In the genomic region with DNA sequence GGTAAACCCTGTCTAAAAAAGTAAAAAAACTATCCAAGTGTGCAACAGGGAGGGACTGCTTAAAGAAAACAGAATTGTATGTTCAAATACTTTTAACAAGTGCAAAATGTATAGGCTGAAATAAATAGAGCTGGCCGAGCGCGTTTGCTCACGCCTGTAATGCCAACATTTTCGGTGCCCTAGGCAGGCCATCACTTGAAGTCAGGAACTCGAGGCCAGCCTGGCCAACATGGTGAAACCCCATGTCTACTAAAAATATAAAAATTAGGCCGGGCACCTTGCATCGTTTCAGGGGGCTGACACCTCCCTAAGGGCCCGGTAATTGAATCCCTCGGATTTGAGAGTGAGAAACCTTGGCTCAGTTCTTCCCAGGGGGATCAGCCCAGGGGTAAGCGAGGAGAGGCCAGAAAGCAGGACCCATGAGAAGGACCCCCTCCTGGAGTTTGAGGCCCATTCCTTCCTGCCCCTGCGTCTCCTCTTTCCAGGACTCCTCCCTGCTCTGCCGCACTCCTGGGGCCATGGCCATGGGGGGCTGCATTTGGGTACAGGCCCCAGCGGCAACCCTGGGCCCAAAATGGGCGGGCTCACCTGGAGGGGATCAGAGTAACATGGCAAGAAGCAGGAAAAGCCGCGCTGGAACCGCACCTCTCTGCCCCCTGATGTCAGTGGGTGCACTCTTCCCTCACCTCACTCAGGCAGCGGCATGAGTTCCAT, we compare ENCODE assay signal across 1 cellular context.
A peak's percentile ranks its signal among the peaks of the same experiment; 100 is the strongest.
TF ChIP-seq lines count a peak whose summit lies in the region.

No MANE protein-coding gene starts in this region.

TF ChIP-seq in K562, 482 proteins besides CTCF, POLR2A, EP300 and RAD21 (continued from another document and continues in another):
- TF ChIP-seq, protein P1, sequence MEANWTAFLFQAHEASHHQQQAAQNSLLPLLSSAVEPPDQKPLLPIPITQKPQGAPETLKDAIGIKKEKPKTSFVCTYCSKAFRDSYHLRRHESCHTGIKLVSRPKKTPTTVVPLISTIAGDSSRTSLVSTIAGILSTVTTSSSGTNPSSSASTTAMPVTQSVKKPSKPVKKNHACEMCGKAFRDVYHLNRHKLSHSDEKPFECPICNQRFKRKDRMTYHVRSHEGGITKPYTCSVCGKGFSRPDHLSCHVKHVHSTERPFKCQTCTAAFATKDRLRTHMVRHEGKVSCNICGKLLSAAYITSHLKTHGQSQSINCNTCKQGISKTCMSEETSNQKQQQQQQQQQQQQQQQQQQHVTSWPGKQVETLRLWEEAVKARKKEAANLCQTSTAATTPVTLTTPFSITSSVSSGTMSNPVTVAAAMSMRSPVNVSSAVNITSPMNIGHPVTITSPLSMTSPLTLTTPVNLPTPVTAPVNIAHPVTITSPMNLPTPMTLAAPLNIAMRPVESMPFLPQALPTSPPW (CRISPR knock-in tag; IDR thresholded peaks at IDR 0.05), result 0 out of 2 replicates have a peak, but pooled peaks have one; percentile 19
- TF ChIP-seq, protein P2, sequence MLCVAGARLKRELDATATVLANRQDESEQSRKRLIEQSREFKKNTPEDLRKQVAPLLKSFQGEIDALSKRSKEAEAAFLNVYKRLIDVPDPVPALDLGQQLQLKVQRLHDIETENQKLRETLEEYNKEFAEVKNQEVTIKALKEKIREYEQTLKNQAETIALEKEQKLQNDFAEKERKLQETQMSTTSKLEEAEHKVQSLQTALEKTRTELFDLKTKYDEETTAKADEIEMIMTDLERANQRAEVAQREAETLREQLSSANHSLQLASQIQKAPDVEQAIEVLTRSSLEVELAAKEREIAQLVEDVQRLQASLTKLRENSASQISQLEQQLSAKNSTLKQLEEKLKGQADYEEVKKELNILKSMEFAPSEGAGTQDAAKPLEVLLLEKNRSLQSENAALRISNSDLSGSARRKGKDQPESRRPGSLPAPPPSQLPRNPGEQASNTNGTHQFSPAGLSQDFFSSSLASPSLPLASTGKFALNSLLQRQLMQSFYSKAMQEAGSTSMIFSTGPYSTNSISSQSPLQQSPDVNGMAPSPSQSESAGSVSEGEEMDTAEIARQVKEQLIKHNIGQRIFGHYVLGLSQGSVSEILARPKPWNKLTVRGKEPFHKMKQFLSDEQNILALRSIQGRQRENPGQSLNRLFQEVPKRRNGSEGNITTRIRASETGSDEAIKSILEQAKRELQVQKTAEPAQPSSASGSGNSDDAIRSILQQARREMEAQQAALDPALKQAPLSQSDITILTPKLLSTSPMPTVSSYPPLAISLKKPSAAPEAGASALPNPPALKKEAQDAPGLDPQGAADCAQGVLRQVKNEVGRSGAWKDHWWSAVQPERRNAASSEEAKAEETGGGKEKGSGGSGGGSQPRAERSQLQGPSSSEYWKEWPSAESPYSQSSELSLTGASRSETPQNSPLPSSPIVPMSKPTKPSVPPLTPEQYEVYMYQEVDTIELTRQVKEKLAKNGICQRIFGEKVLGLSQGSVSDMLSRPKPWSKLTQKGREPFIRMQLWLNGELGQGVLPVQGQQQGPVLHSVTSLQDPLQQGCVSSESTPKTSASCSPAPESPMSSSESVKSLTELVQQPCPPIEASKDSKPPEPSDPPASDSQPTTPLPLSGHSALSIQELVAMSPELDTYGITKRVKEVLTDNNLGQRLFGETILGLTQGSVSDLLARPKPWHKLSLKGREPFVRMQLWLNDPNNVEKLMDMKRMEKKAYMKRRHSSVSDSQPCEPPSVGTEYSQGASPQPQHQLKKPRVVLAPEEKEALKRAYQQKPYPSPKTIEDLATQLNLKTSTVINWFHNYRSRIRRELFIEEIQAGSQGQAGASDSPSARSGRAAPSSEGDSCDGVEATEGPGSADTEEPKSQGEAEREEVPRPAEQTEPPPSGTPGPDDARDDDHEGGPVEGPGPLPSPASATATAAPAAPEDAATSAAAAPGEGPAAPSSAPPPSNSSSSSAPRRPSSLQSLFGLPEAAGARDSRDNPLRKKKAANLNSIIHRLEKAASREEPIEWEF (CRISPR knock-in tag; IDR thresholded peaks at IDR 0.05), result peak; percentile 48; the same call in 1 of the 2 replicates
- TF ChIP-seq, protein P3, sequence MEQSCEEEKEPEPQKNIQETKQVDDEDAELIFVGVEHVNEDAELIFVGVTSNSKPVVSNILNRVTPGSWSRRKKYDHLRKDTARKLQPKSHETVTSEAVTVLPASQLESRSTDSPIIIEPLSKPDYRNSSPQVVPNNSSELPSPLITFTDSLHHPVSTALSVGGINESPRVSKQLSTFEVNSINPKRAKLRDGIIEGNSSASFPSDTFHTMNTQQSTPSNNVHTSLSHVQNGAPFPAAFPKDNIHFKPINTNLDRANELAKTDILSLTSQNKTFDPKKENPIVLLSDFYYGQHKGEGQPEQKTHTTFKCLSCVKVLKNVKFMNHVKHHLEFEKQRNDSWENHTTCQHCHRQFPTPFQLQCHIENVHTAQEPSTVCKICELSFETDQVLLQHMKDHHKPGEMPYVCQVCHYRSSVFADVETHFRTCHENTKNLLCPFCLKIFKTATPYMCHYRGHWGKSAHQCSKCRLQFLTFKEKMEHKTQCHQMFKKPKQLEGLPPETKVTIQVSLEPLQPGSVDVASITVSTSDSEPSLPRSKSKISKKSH (CRISPR knock-in tag; IDR thresholded peaks at IDR 0.05), result no peak
- TF ChIP-seq CREB1 (IDR thresholded peaks at IDR 0.05) (no peak), CREB1 (CRISPR knock-in tag; IDR thresholded peaks at IDR 0.05) (peak; percentile 31; the same call in 1 of the 2 replicates), ZFX (CRISPR knock-in tag; IDR thresholded peaks at IDR 0.05) (peak; percentile 36; the same call in 1 of the 2 replicates), SAFB (IDR thresholded peaks at IDR 0.05; ENCODE audit: borderline replicate concordance, low read depth, low read length) (no peak), FOXM1 (IDR thresholded peaks at IDR 0.05; ENCODE audit: low read depth) (no peak), FOXM1 (CRISPR knock-in tag; IDR thresholded peaks at IDR 0.05; ENCODE audit: low read depth) (no peak), SP1 (CRISPR knock-in tag; IDR thresholded peaks at IDR 0.05) (no peak), GABPA (tag; conservative IDR thresholded peaks at IDR 0.05; ENCODE audit: low read depth) (peak; percentile 3; the same call in 1 of the 2 replicates), ZNF76 (CRISPR knock-in tag; IDR thresholded peaks at IDR 0.05; ENCODE audit: borderline replicate concordance) (no peak), TEAD4 (IDR thresholded peaks at IDR 0.05; ENCODE audit: low read length) (peak; percentile 0; the same call in 1 of the 2 replicates), TEAD4 (CRISPR knock-in tag; IDR thresholded peaks at IDR 0.05; ENCODE audit: borderline replicate concordance) (no peak), ZBTB7A (IDR thresholded peaks at IDR 0.05; ENCODE audit: borderline replicate concordance, control insufficient read depth, low read depth, low read length) (peak; percentile 25; the same call in 1 of the 2 replicates), CBX3 (IDR thresholded peaks at IDR 0.05; ENCODE audit: borderline replicate concordance in 1 of 2, low read length in 2 of 2) (no peak), ZNF584 (CRISPR knock-in tag; IDR thresholded peaks at IDR 0.05; ENCODE audit: low read depth) (0 out of 2 replicates have a peak, but pooled peaks have one; percentile 24), LARP7 (IDR thresholded peaks at IDR 0.05) (no peak), ARNT (IDR thresholded peaks at IDR 0.05) (0 out of 4 replicates have a peak, but pooled peaks of 1 of the 2 experiments have one; percentile 36), PCBP2 (IDR thresholded peaks at IDR 0.05; ENCODE audit: low read depth, low read length, poor library complexity, severe bottlenecking) (no peak), SRSF1 (IDR thresholded peaks at IDR 0.05; ENCODE audit: low read depth, low read length) (no peak)
- TF ChIP-seq, protein P4, sequence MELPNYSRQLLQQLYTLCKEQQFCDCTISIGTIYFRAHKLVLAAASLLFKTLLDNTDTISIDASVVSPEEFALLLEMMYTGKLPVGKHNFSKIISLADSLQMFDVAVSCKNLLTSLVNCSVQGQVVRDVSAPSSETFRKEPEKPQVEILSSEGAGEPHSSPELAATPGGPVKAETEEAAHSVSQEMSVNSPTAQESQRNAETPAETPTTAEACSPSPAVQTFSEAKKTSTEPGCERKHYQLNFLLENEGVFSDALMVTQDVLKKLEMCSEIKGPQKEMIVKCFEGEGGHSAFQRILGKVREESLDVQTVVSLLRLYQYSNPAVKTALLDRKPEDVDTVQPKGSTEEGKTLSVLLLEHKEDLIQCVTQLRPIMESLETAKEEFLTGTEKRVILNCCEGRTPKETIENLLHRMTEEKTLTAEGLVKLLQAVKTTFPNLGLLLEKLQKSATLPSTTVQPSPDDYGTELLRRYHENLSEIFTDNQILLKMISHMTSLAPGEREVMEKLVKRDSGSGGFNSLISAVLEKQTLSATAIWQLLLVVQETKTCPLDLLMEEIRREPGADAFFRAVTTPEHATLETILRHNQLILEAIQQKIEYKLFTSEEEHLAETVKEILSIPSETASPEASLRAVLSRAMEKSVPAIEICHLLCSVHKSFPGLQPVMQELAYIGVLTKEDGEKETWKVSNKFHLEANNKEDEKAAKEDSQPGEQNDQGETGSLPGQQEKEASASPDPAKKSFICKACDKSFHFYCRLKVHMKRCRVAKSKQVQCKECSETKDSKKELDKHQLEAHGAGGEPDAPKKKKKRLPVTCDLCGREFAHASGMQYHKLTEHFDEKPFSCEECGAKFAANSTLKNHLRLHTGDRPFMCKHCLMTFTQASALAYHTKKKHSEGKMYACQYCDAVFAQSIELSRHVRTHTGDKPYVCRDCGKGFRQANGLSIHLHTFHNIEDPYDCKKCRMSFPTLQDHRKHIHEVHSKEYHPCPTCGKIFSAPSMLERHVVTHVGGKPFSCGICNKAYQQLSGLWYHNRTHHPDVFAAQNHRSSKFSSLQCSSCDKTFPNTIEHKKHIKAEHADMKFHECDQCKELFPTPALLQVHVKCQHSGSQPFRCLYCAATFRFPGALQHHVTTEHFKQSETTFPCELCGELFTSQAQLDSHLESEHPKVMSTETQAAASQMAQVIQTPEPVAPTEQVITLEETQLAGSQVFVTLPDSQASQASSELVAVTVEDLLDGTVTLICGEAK (IDR thresholded peaks at IDR 0.05), result 0 out of 2 replicates have a peak, but pooled peaks have one; percentile 23
- TF ChIP-seq, protein P4 (CRISPR knock-in tag; IDR thresholded peaks at IDR 0.05), result no peak
- TF ChIP-seq, protein P5, sequence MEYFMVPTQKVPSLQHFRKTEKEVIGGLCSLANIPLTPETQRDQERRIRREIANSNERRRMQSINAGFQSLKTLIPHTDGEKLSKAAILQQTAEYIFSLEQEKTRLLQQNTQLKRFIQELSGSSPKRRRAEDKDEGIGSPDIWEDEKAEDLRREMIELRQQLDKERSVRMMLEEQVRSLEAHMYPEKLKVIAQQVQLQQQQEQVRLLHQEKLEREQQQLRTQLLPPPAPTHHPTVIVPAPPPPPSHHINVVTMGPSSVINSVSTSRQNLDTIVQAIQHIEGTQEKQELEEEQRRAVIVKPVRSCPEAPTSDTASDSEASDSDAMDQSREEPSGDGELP (CRISPR knock-in tag; IDR thresholded peaks at IDR 0.05; ENCODE audit: borderline replicate concordance), result peak; percentile 23; the same call in 1 of the 2 replicates
- TF ChIP-seq, protein P6, sequence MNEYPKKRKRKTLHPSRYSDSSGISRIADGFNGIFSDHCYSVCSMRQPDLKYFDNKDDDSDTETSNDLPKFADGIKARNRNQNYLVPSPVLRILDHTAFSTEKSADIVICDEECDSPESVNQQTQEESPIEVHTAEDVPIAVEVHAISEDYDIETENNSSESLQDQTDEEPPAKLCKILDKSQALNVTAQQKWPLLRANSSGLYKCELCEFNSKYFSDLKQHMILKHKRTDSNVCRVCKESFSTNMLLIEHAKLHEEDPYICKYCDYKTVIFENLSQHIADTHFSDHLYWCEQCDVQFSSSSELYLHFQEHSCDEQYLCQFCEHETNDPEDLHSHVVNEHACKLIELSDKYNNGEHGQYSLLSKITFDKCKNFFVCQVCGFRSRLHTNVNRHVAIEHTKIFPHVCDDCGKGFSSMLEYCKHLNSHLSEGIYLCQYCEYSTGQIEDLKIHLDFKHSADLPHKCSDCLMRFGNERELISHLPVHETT (CRISPR knock-in tag; conservative IDR thresholded peaks at IDR 0.05 in 1 of 2, IDR thresholded peaks at IDR 0.05 in 1 of 2), result peak in 1 of 2 experiments; percentile 26; a peak in 1 of 4 replicates
- TF ChIP-seq, protein P7, sequence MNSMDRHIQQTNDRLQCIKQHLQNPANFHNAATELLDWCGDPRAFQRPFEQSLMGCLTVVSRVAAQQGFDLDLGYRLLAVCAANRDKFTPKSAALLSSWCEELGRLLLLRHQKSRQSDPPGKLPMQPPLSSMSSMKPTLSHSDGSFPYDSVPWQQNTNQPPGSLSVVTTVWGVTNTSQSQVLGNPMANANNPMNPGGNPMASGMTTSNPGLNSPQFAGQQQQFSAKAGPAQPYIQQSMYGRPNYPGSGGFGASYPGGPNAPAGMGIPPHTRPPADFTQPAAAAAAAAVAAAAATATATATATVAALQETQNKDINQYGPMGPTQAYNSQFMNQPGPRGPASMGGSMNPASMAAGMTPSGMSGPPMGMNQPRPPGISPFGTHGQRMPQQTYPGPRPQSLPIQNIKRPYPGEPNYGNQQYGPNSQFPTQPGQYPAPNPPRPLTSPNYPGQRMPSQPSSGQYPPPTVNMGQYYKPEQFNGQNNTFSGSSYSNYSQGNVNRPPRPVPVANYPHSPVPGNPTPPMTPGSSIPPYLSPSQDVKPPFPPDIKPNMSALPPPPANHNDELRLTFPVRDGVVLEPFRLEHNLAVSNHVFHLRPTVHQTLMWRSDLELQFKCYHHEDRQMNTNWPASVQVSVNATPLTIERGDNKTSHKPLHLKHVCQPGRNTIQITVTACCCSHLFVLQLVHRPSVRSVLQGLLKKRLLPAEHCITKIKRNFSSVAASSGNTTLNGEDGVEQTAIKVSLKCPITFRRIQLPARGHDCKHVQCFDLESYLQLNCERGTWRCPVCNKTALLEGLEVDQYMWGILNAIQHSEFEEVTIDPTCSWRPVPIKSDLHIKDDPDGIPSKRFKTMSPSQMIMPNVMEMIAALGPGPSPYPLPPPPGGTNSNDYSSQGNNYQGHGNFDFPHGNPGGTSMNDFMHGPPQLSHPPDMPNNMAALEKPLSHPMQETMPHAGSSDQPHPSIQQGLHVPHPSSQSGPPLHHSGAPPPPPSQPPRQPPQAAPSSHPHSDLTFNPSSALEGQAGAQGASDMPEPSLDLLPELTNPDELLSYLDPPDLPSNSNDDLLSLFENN (IDR thresholded peaks at IDR 0.05; ENCODE audit: low read depth in 2 of 2, low read length in 2 of 2), result no peak
